ENCODE assay signal across 10 cellular contexts in genomic region chr2:234982096-234982834, GRCh38. TPM values are rescaled to one million over a fixed set of nuclear protein-coding genes. Genes with fewer than 3 reads are reported as not detected.
DNase-seq lines count a peak whose midpoint lies in the region; ATAC-seq and TF ChIP-seq lines count a peak whose summit lies in the region.
"Had no signal": no experiment of that assay in that cellular context is flagged by ENCODE, and none has a peak within 500 bp of the region (broad histone marks: within the 10 kb centered on the region; RNA-seq: fewer than 3 reads in every experiment).

No MANE protein-coding gene starts in this region.

- POLR2A ChIA-PET in Caco-2 (lab: Charles Lee): interaction anchor here (1.6 kb wide), 1 partner anchor 26 kb away, joined by 4 read pairs; no protein-coding TSS in a partner anchor

- 86% methylated on average over 17 of the region's 17 CpGs for WGBS in right cardiac atrium
- WGBS in psoas muscle, 3 donors: 85 to 90% (median 88%) methylated on average over 17 of the region's 17 CpGs

- H3K4me3 Mint-ChIP-seq in Caco-2 (ENCODE audit: unreplicated experiment) (no peak overlapping the region), T-helper 17 cell (no peak overlapping the region)
- H3K4me3 Mint-ChIP-seq: activated CD4-positive, alpha-beta memory T cell treated with anti-CD3 and anti-CD28 coated beads, Interleukin-2, amount 10 ng/mL, durations not matched to agents 7 days and 5 days; CD8-positive, alpha-beta memory T cell had no signal

- H3K4me1 Mint-ChIP-seq in Caco-2 (ENCODE audit: low read depth, unreplicated experiment): peaks cover 23% of the 10 kb centered on the region
- H3K4me1 Mint-ChIP-seq in T-helper 17 cell: no peaks in the 10 kb centered on the region
- H3K4me1 Mint-ChIP-seq: activated CD4-positive, alpha-beta memory T cell treated with anti-CD3 and anti-CD28 coated beads, Interleukin-2, amount 10 ng/mL, durations not matched to agents 7 days and 5 days; CD8-positive, alpha-beta memory T cell had no signal

- no peaks in the 10 kb centered on the region for H3K27me3 ChIP-seq in Caco-2 (replicated peaks; ENCODE audit: control insufficient read depth, insufficient read depth, low read length)
- no peaks in the 10 kb centered on the region for H3K27me3 ChIP-seq in right cardiac atrium (ENCODE audit: control insufficient read depth, insufficient read depth)
- peaks cover 0 to 3% (median 0%) of the 10 kb centered on the region in 3 donors for H3K27me3 ChIP-seq in psoas muscle (ENCODE audit: insufficient read depth in 3 of 3, low read length in 2 of 3)

- peaks cover 39% of the 10 kb centered on the region for H3K4me1 ChIP-seq in Caco-2
- peaks cover 18% of the 10 kb centered on the region for H3K4me1 ChIP-seq in right cardiac atrium (ENCODE audit: control insufficient read depth, insufficient read depth, low read length)
- peaks cover 7% of the 10 kb centered on the region for H3K4me1 ChIP-seq in psoas muscle

- CTCF ChIA-PET in Caco-2 (lab: Charles Lee): interaction anchor here (0.6 to 1.5 kb wide), 2 partner anchors 125 to 645 kb away, joined by 3 read pairs; no protein-coding TSS in a partner anchor

- H3K36me3 ChIP-seq in Caco-2 (ENCODE audit: control insufficient read depth, insufficient read depth, low read length) (no peaks in the 10 kb centered on the region), psoas muscle (ENCODE audit: insufficient read depth in 1 of 2, low read depth in 1 of 2) (no peaks in the 10 kb centered on the region)

- peak overlapping the region; percentile 91 for H3K27ac Mint-ChIP-seq in Caco-2 (ENCODE audit: unreplicated experiment)
- peak overlapping the region; percentile 66 for H3K27ac Mint-ChIP-seq in T-helper 17 cell
- H3K27ac Mint-ChIP-seq: activated CD4-positive, alpha-beta memory T cell treated with anti-CD3 and anti-CD28 coated beads, Interleukin-2, amount 10 ng/mL, durations not matched to agents 7 days and 5 days; CD8-positive, alpha-beta memory T cell had no signal

- H3K4me3 ChIP-seq in Caco-2 (ENCODE audit: low read depth, low read length): no peak overlapping the region
- H3K4me3 ChIP-seq in right cardiac atrium (ENCODE audit: low read length): peak overlapping the region; percentile 33
- no peak overlapping the region for H3K4me3 ChIP-seq in psoas muscle

- no TSS peak for BruUV-seq in Caco-2 (replicated peaks; lab: Mats Ljungman, UMichigan)

- H3K9me3 Mint-ChIP-seq in Caco-2 (ENCODE audit: unreplicated experiment): no peaks in the 10 kb centered on the region
- H3K9me3 Mint-ChIP-seq: activated CD4-positive, alpha-beta memory T cell treated with anti-CD3 and anti-CD28 coated beads, Interleukin-2, amount 10 ng/mL, durations not matched to agents 7 days and 5 days had no signal

- no peak for ATAC-seq in T-helper 17 cell
- no peak for ATAC-seq in right cardiac atrium
- no peak for ATAC-seq in psoas muscle
- ATAC-seq in HG02970 (IDR thresholded peaks at IDR 0.05; ENCODE audit: low FRiP score, unreplicated experiment): no peak

- H3K36me3 Mint-ChIP-seq in Caco-2 (ENCODE audit: insufficient read depth, unreplicated experiment): peaks cover 34% of the 10 kb centered on the region
- H3K36me3 Mint-ChIP-seq in T-helper 17 cell (ENCODE audit: low read depth): no peaks in the 10 kb centered on the region
- H3K36me3 Mint-ChIP-seq: CD8-positive, alpha-beta memory T cell had no signal

- DNase-seq in Caco-2 (no peak), T-helper 17 cell (no peak), right cardiac atrium (peak in 2 of 3 donors; percentile 53 to 66), psoas muscle (peak in 1 of 2 donors; percentile 30), NCI-H82 treated with DMSO at 0.1 percent for 48 hours (lab: John Stamatoyannopoulos, UW; ENCODE audit: unreplicated experiment) (no peak), UCSD-AML1 (lab: John Stamatoyannopoulos, UW; ENCODE audit: unreplicated experiment) (no peak), DMS153 (lab: John Stamatoyannopoulos, UW) (no peak)
- DNase-seq: activated CD4-positive, alpha-beta memory T cell treated with anti-CD3 and anti-CD28 coated beads, Interleukin-2, amount 10 ng/mL, durations not matched to agents 7 days and 5 days; CD8-positive, alpha-beta memory T cell had no signal

- H3K27me3 Mint-ChIP-seq in Caco-2 (ENCODE audit: insufficient read depth, unreplicated experiment) (no peaks in the 10 kb centered on the region), T-helper 17 cell (peaks cover 32% of the 10 kb centered on the region)
- H3K27me3 Mint-ChIP-seq: activated CD4-positive, alpha-beta memory T cell treated with anti-CD3 and anti-CD28 coated beads, Interleukin-2, amount 10 ng/mL, durations not matched to agents 7 days and 5 days had no signal

- TF ChIP-seq CTCF in Caco-2 (IDR thresholded peaks at IDR 0.05; ENCODE audit: insufficient read depth in 1 of 2, low read depth in 1 of 2, low read length in 1 of 2, severe bottlenecking in 1 of 2, unreplicated experiment in 1 of 2) (no peak), psoas muscle (IDR thresholded peaks at IDR 0.05) (no peak)

- intact Hi-C loops in Caco-2 (cut with micrococcal nuclease; ENCODE audit: unreplicated experiment): no loop called here
- intact Hi-C loops in right cardiac atrium (cut with DNase I): no loop called here
- intact Hi-C loops in psoas muscle (cut with DNase I): no loop called here

- H3K9me3 ChIP-seq in Caco-2 (0 out of 2 replicates have a peak, but pooled peaks cover 5% of the 10 kb centered on the region), T-helper 17 cell (ENCODE audit: control insufficient read depth, low read length, poor library complexity, severe bottlenecking) (no peaks in the 10 kb centered on the region), right cardiac atrium (ENCODE audit: control insufficient read depth, low read length) (no peaks in the 10 kb centered on the region), psoas muscle (no peaks in the 10 kb centered on the region)

- H3K27ac ChIP-seq in right cardiac atrium (ENCODE audit: low read length) (peak overlapping the region; percentile 80), psoas muscle (peak overlapping the region; percentile 13)

RNA-seq across cellular contexts. Expression of gene SH3BP4, which starts 30.4 kb away (rescaled TPM):
- total RNA-seq in Caco-2 (2022): 29.1 and 29.9 TPM in 2 replicates
- under 1 TPM; 0.15 to 0.94 TPM for total RNA-seq in T-helper 17 cell
- 10 to 100 TPM; 18.4 to 32.0 (median 21.6) TPM for total RNA-seq in right cardiac atrium
- 12.3 TPM for polyA plus RNA-seq in right cardiac atrium
- total RNA-seq in psoas muscle: 10 to 100 TPM in 1 of 4 donors, 1 to 10 TPM in 3; 7.6 to 14.9 (median 9.5) TPM
- 1 to 10 TPM; 3.0 to 9.8 (median 4.5) TPM for polyA plus RNA-seq in psoas muscle
- polyA plus RNA-seq: CD8-positive, alpha-beta memory T cell had no signal

Comparison
In these comparisons a context has a peak if more than half of its experiments do, and no peak if none do; other contexts are left out.
1. DNase-seq: peak in right cardiac atrium (2 of 3); none in Caco-2 (0 of 2), T-helper 17 cell (0 of 3), NCI-H82 treated with DMSO at 0.1 percent for 48 hours (single experiment), UCSD-AML1 (single experiment) and DMS153 (single experiment).
2. RNA of gene SH3BP4, which starts 30.4 kb away (total RNA-seq): 29.1 to 29.9 TPM in Caco-2, 18.4 to 32.0 TPM in right cardiac atrium and 7.6 to 14.9 TPM in psoas muscle; 0.15 to 0.94 TPM in T-helper 17 cell; every median in the first group is over 4 times any median in the second.